25 cellular contexts compared by ENCODE assay signal in genomic region chr12:51484119-51484518, GRCh38. TPM values are rescaled to one million over a fixed set of nuclear protein-coding genes. Genes with fewer than 3 reads are reported as not detected.
DNase-seq lines count a peak whose midpoint lies in the region; ATAC-seq and TF ChIP-seq lines count a peak whose summit lies in the region.
"Had no signal": no experiment of that assay in that cellular context is flagged by ENCODE, and none has a peak within 500 bp of the region (broad histone marks: within the 10 kb centered on the region; RNA-seq: fewer than 3 reads in every experiment).

No MANE protein-coding gene starts in this region.

- H3K4me2 ChIP-seq in DND-41 (ENCODE audit: insufficient read depth, low read length): peak overlapping the region; percentile 34
- H3K4me2 ChIP-seq: neural progenitor cell had no signal

- H3K79me2 ChIP-seq in DND-41 (ENCODE audit: insufficient read depth, low read length): no peaks in the 10 kb centered on the region

- intact Hi-C loops in activated CD4-positive, alpha-beta memory T cell treated with anti-CD3 and anti-CD28 coated beads for 36 hours (cut with micrococcal nuclease): loop anchor here (5.0 kb wide), 1 partner anchor 62 kb away; the partner anchor contains the start of gene SLC4A8

- CTCF ChIA-PET in activated CD4-positive, alpha-beta T cell treated with anti-CD3 and anti-CD28 coated beads, Interleukin-2, amount 10 ng/mL, durations not matched to agents 7 days and 5 days (lab: Charles Lee): no interaction called here
- CTCF ChIA-PET in activated CD4-positive, alpha-beta memory T cell treated with anti-CD3 and anti-CD28 coated beads for 36 hours (lab: Charles Lee): interaction anchor here (1.6 kb wide), 1 partner anchor 48 kb away, joined by 4 read pairs; no protein-coding TSS in a partner anchor
- CTCF ChIA-PET in CD8-positive, alpha-beta memory T cell (lab: Charles Lee): no interaction called here

- no peaks in the 10 kb centered on the region for H3K27me3 ChIP-seq in DND-41 (ENCODE audit: insufficient read depth, low read length, poor library complexity)
- no peaks in the 10 kb centered on the region for H3K27me3 ChIP-seq in CD8-positive, alpha-beta memory T cell (ENCODE audit: insufficient read depth, low read length, poor library complexity, severe bottlenecking)
- H3K27me3 ChIP-seq: breast epithelium, heart left ventricle, neural progenitor cell, right atrium auricular region, tibial nerve had no signal

- H4K20me1 ChIP-seq in DND-41 (ENCODE audit: insufficient read depth, low read length): no peaks in the 10 kb centered on the region

- peak overlapping the region; percentile 55 for H2AFZ ChIP-seq in DND-41 (ENCODE audit: low read depth, low read length)
- H2AFZ ChIP-seq: neural progenitor cell had no signal

- peak overlapping the region; percentile 24; the same call in 1 of the 2 replicates for H3K9ac ChIP-seq in DND-41 (ENCODE audit: low read depth, low read length)
- H3K9ac ChIP-seq: neural progenitor cell had no signal

- H3K36me3 Mint-ChIP-seq in activated CD4-positive, alpha-beta T cell treated with anti-CD3 and anti-CD28 coated beads, Interleukin-2, amount 10 ng/mL, durations not matched to agents 7 days and 5 days (ENCODE audit: low read depth): peaks cover 10% of the 10 kb centered on the region
- no peaks in the 10 kb centered on the region for H3K36me3 Mint-ChIP-seq in activated CD4-positive, alpha-beta memory T cell treated with anti-CD3 and anti-CD28 coated beads for 36 hours
- peaks cover 0 to 5% (median 5%) of the 10 kb centered on the region in 3 donors for H3K36me3 Mint-ChIP-seq in immature natural killer cell
- no peaks in the 10 kb centered on the region for H3K36me3 Mint-ChIP-seq in CD8-positive, alpha-beta memory T cell

- H3K4me1 Mint-ChIP-seq in activated CD4-positive, alpha-beta T cell treated with anti-CD3 and anti-CD28 coated beads, Interleukin-2, amount 10 ng/mL, durations not matched to agents 7 days and 5 days: peaks cover 47% of the 10 kb centered on the region
- peaks cover 33% of the 10 kb centered on the region for H3K4me1 Mint-ChIP-seq in activated CD4-positive, alpha-beta memory T cell treated with anti-CD3 and anti-CD28 coated beads for 36 hours (ENCODE audit: low read depth)
- peaks cover 22 to 23% of the 10 kb centered on the region in 2 donors for H3K4me1 Mint-ChIP-seq in immature natural killer cell
- H3K4me1 Mint-ChIP-seq in CD8-positive, alpha-beta memory T cell: peaks cover 24 to 30% (median 26%) of the 10 kb centered on the region in 3 donors
- H3K4me1 Mint-ChIP-seq: neural progenitor cell had no signal

- H3K9me3 Mint-ChIP-seq in activated CD4-positive, alpha-beta T cell treated with anti-CD3 and anti-CD28 coated beads, Interleukin-2, amount 10 ng/mL, durations not matched to agents 7 days and 5 days: peaks cover 6% of the 10 kb centered on the region
- H3K9me3 Mint-ChIP-seq in activated CD4-positive, alpha-beta memory T cell treated with anti-CD3 and anti-CD28 coated beads for 36 hours: no peaks in the 10 kb centered on the region
- peaks cover 0 to 1% (median 0%) of the 10 kb centered on the region in 6 donors for H3K9me3 Mint-ChIP-seq in immature natural killer cell
- no peaks in the 10 kb centered on the region for H3K9me3 Mint-ChIP-seq in CD8-positive, alpha-beta memory T cell
- H3K9me3 Mint-ChIP-seq: neural progenitor cell had no signal

- no peak overlapping the region for H3K4me3 ChIP-seq in DND-41 (ENCODE audit: low read depth in 1 of 2, low read length in 2 of 2)
- no peak overlapping the region for H3K4me3 ChIP-seq in CD8-positive, alpha-beta memory T cell (ENCODE audit: low read length)
- H3K4me3 ChIP-seq: breast epithelium, heart left ventricle, lung, neural progenitor cell, right atrium auricular region, tibial nerve had no signal

- no peak overlapping the region for H3K4me3 Mint-ChIP-seq in activated CD4-positive, alpha-beta T cell treated with anti-CD3 and anti-CD28 coated beads, Interleukin-2, amount 10 ng/mL, durations not matched to agents 7 days and 5 days
- H3K4me3 Mint-ChIP-seq in activated CD4-positive, alpha-beta memory T cell treated with anti-CD3 and anti-CD28 coated beads for 36 hours: no peak overlapping the region
- H3K4me3 Mint-ChIP-seq in immature natural killer cell: peak overlapping the region in 4 of 5 donors; percentile 16 to 60 (median 38)
- peak overlapping the region in 3 of 7 donors; percentile 19 to 49 (median 40) for H3K4me3 Mint-ChIP-seq in CD8-positive, alpha-beta memory T cell
- H3K4me3 Mint-ChIP-seq: neural progenitor cell had no signal

- POLR2A ChIA-PET in activated CD4-positive, alpha-beta T cell treated with anti-CD3 and anti-CD28 coated beads, Interleukin-2, amount 10 ng/mL, durations not matched to agents 7 days and 5 days (lab: Charles Lee): no interaction called here
- POLR2A ChIA-PET in activated CD4-positive, alpha-beta memory T cell treated with anti-CD3 and anti-CD28 coated beads for 36 hours (lab: Charles Lee): no interaction called here
- POLR2A ChIA-PET in CD8-positive, alpha-beta memory T cell (lab: Charles Lee): no interaction called here

- H3K9me3 ChIP-seq in DND-41 (ENCODE audit: insufficient read depth, low read length, severe bottlenecking): no peaks in the 10 kb centered on the region
- H3K9me3 ChIP-seq in CD8-positive, alpha-beta memory T cell (ENCODE audit: low read length): no peaks in the 10 kb centered on the region
- H3K9me3 ChIP-seq: breast epithelium, heart left ventricle, right atrium auricular region, tibial nerve had no signal

- DNase-seq in activated CD4-positive, alpha-beta T cell treated with anti-CD3 and anti-CD28 coated beads, Interleukin-2, amount 10 ng/mL, durations not matched to agents 7 days and 5 days: no peak
- no peak for DNase-seq in activated CD4-positive, alpha-beta T cell treated with anti-CD3 and anti-CD28 coated beads for 1 hour
- DNase-seq in DND-41 (peak; percentile 16), immature natural killer cell (no peak), NCI-H69 (lab: John Stamatoyannopoulos, UW) (no peak), NCI-H345 (lab: John Stamatoyannopoulos, UW) (no peak)
- DNase-seq in activated CD4-positive, alpha-beta memory T cell treated with anti-CD3 and anti-CD28 coated beads for 36 hours: no peak
- DNase-seq in CD8-positive, alpha-beta memory T cell: no peak
- DNase-seq: activated CD4-positive, CD25-positive, alpha-beta regulatory T cell; COR-L47; effector memory CD4-positive, alpha-beta T cell; heart left ventricle; kidney glomerular epithelial cell; NCI-H1105 treated with DMSO at 0.1 percent for 48 hours; NCI-H1930; NCI-H748 treated with DMSO at 0.1 percent for 48 hours; SIG-M5; stimulated activated CD4-positive, alpha-beta T cell treated with anti-CD3 and anti-CD28 coated beads, Interleukin-2, amount 100 ng/mL, for 24 hours; SW 1271 had no signal

- H3K27ac ChIP-seq in DND-41 (ENCODE audit: low read length): peak overlapping the region; percentile 86
- H3K27ac ChIP-seq in CD8-positive, alpha-beta memory T cell (ENCODE audit: low read depth, low read length): no peak overlapping the region
- H3K27ac ChIP-seq: breast epithelium, heart left ventricle, neural progenitor cell, right atrium auricular region, tibial nerve had no signal

- peaks cover 47% of the 10 kb centered on the region for H3K4me1 ChIP-seq in DND-41 (ENCODE audit: insufficient read depth, low read length)
- H3K4me1 ChIP-seq in CD8-positive, alpha-beta memory T cell (ENCODE audit: insufficient read depth, low read length): peaks cover 28% of the 10 kb centered on the region
- H3K4me1 ChIP-seq: breast epithelium, neural progenitor cell, right atrium auricular region, tibial nerve had no signal

- peak overlapping the region; percentile 75 for H3K27ac Mint-ChIP-seq in activated CD4-positive, alpha-beta T cell treated with anti-CD3 and anti-CD28 coated beads, Interleukin-2, amount 10 ng/mL, durations not matched to agents 7 days and 5 days
- peak overlapping the region; percentile 15 for H3K27ac Mint-ChIP-seq in activated CD4-positive, alpha-beta memory T cell treated with anti-CD3 and anti-CD28 coated beads for 36 hours
- H3K27ac Mint-ChIP-seq in immature natural killer cell: peak overlapping the region; percentile 12 to 85 (median 60)
- peak overlapping the region in 4 of 8 donors; percentile 39 to 81 (median 64) for H3K27ac Mint-ChIP-seq in CD8-positive, alpha-beta memory T cell
- H3K27ac Mint-ChIP-seq: neural progenitor cell had no signal

- ATAC-seq in DND-41 (ENCODE audit: insufficient read depth, low read depth): peak; percentile 19; the same call in 1 of the 3 replicates
- ATAC-seq: HCT116, heart left ventricle had no signal

- no peaks in the 10 kb centered on the region for H3K27me3 Mint-ChIP-seq in activated CD4-positive, alpha-beta T cell treated with anti-CD3 and anti-CD28 coated beads, Interleukin-2, amount 10 ng/mL, durations not matched to agents 7 days and 5 days
- H3K27me3 Mint-ChIP-seq in activated CD4-positive, alpha-beta memory T cell treated with anti-CD3 and anti-CD28 coated beads for 36 hours: no peaks in the 10 kb centered on the region
- peaks cover 0 to 1% (median 0%) of the 10 kb centered on the region in 3 donors for H3K27me3 Mint-ChIP-seq in immature natural killer cell (ENCODE audit: low read depth in 3 of 3)
- no peaks in the 10 kb centered on the region for H3K27me3 Mint-ChIP-seq in CD8-positive, alpha-beta memory T cell

- no peak for TF ChIP-seq CTCF in DND-41 (IDR thresholded peaks at IDR 0.05; ENCODE audit: borderline replicate concordance, extremely low read depth, low read length, poor library complexity, severe bottlenecking)

- no peaks in the 10 kb centered on the region for H3K36me3 ChIP-seq in DND-41 (ENCODE audit: insufficient read depth, low read length)
- no peaks in the 10 kb centered on the region for H3K36me3 ChIP-seq in CD8-positive, alpha-beta memory T cell (ENCODE audit: insufficient read depth, low read length)
- H3K36me3 ChIP-seq: breast epithelium, heart left ventricle, neural progenitor cell, right atrium auricular region, tibial nerve had no signal

RNA-seq across cellular contexts. Expression of gene SLC4A8, which starts 59.5 kb away (rescaled TPM):
- 1 to 10 TPM; 2.9 to 4.4 TPM for total RNA-seq in activated CD4-positive, alpha-beta T cell treated with anti-CD3 and anti-CD28 coated beads, Interleukin-2, amount 10 ng/mL, durations not matched to agents 7 days and 5 days
- total RNA-seq in activated CD4-positive, alpha-beta memory T cell treated with anti-CD3 and anti-CD28 coated beads for 36 hours: 1 to 10 TPM; 1.8 to 3.7 TPM
- polyA plus RNA-seq in immature natural killer cell: 1 to 10 TPM in 2 of 3 donors, not detected in 1; 1.2 TPM
- 1 to 10 TPM; 2.0 to 2.2 TPM for total RNA-seq in CD8-positive, alpha-beta memory T cell
- polyA plus RNA-seq in CD8-positive, alpha-beta memory T cell: 0.64 TPM

Comparison
In these comparisons a context has a peak if more than half of its experiments do, and no peak if none do; other contexts are left out.
1. H3K4me3 Mint-ChIP-seq: peak in immature natural killer cell (4 of 5); none in activated CD4-positive, alpha-beta T cell treated with anti-CD3 and anti-CD28 coated beads, Interleukin-2, amount 10 ng/mL, durations not matched to agents 7 days and 5 days (single experiment) and activated CD4-positive, alpha-beta memory T cell treated with anti-CD3 and anti-CD28 coated beads for 36 hours (single experiment).